ENCODE assay signal across 24 cellular contexts in genomic region chr2:43553341-43553855, GRCh38.
"Had no signal": no experiment of that assay in that cellular context is flagged by ENCODE, and none has a peak within 500 bp of the region (broad histone marks: within the 10 kb centered on the region; RNA-seq: fewer than 3 reads in every experiment).

No MANE protein-coding gene starts in this region.

- H3K27ac Mint-ChIP-seq: activated CD4-positive, alpha-beta T cell treated with anti-CD3 and anti-CD28 coated beads, Interleukin-2, amount 10 ng/mL, durations not matched to agents 7 days and 5 days; activated CD8-positive, alpha-beta T cell treated with anti-CD3 and anti-CD28 coated beads, Interleukin-2, amount 10 ng/mL, durations not matched to agents 7 days and 5 days; activated T-cell treated with anti-CD3 and anti-CD28 coated beads, Interleukin-2, amount 50 U/mL, for 24 hours; activated T-helper 2 cell treated with anti-CD3 and anti-CD28 coated beads, Interferon-gamma antibody, Interleukin-2, Interleukin-4, amounts not matched to agents 10 μg/mL and 5 μg/mL and 100 μg/mL, durations not matched to agents 14 hours and 24 hours and 36 hours; brain; endodermal cell; immature natural killer cell; mesothelial cell of epicardium had no signal

- H3K36me3 ChIP-seq: uterus had no signal

- DNase-seq: activated CD4-positive, alpha-beta T cell treated with anti-CD3 and anti-CD28 coated beads, Interleukin-2, amount 10 ng/mL, durations not matched to agents 7 days and 5 days; activated CD8-positive, alpha-beta T cell treated with anti-CD3 and anti-CD28 coated beads, Interleukin-2, amount 10 ng/mL, durations not matched to agents 7 days and 5 days; activated naive CD4-positive, alpha-beta T cell treated with Interleukin-2 at 50 U/mL for 16 hours; activated T-cell treated with anti-CD3 and anti-CD28 coated beads, Interleukin-2, amount 50 U/mL, for 24 hours; anterior cingulate cortex; central memory CD4-positive, alpha-beta T cell; dorsolateral prefrontal cortex; endodermal cell; foreskin keratinocyte; head of caudate nucleus; immature natural killer cell; lower lobe of right lung; nucleus accumbens; posterior cingulate gyrus; stimulated activated CD4-positive, alpha-beta T cell treated with anti-CD3 and anti-CD28 coated beads, Interleukin-2, amount 100 ng/mL, for 24 hours; stimulated activated naive CD8-positive, alpha-beta T cell treated with anti-CD3 and anti-CD28 coated beads, Interleukin-15, Interleukin-2, amounts not matched to agents 100 U/mL and 50 U/mL, for 24 hours; T-helper 1 cell; T1000; transverse colon; uterus had no signal

- H3K27me3 ChIP-seq: dorsolateral prefrontal cortex, foreskin keratinocyte, transverse colon, uterus had no signal

- H3K4me3 ChIP-seq: dorsolateral prefrontal cortex, lower lobe of right lung, transverse colon, uterus had no signal

- H3K9me3 ChIP-seq: lower lobe of right lung, transverse colon, uterus had no signal

- H3K27ac ChIP-seq: foreskin keratinocyte, lower lobe of right lung, transverse colon, uterus had no signal

- ATAC-seq: activated CD8-positive, alpha-beta T cell treated with anti-CD3 and anti-CD28 coated beads, Interleukin-2, amount 10 ng/mL, durations not matched to agents 7 days and 5 days; foreskin keratinocyte; lower lobe of right lung; stimulated activated naive CD8-positive, alpha-beta T cell treated with anti-CD3 and anti-CD28 coated beads, Interleukin-15, Interleukin-2, amounts not matched to agents 100 U/mL and 50 U/mL, for 24 hours had no signal

- H3K4me3 Mint-ChIP-seq: activated CD4-positive, alpha-beta T cell treated with anti-CD3 and anti-CD28 coated beads, Interleukin-2, amount 10 ng/mL, durations not matched to agents 7 days and 5 days; activated CD8-positive, alpha-beta T cell treated with anti-CD3 and anti-CD28 coated beads, Interleukin-2, amount 10 ng/mL, durations not matched to agents 7 days and 5 days; activated T-cell treated with anti-CD3 and anti-CD28 coated beads, Interleukin-2, amount 50 U/mL, for 24 hours; brain; endodermal cell; immature natural killer cell; mesothelial cell of epicardium; nephron had no signal

- H3K4me1 ChIP-seq: foreskin keratinocyte, lower lobe of right lung, transverse colon, uterus had no signal

- H3K27me3 Mint-ChIP-seq: activated CD4-positive, alpha-beta T cell treated with anti-CD3 and anti-CD28 coated beads, Interleukin-2, amount 10 ng/mL, durations not matched to agents 7 days and 5 days; activated T-cell treated with anti-CD3 and anti-CD28 coated beads, Interleukin-2, amount 50 U/mL, for 24 hours; brain had no signal

- H3K4me1 Mint-ChIP-seq: brain, immature natural killer cell, nephron had no signal

- H3K9me3 Mint-ChIP-seq: activated CD4-positive, alpha-beta T cell treated with anti-CD3 and anti-CD28 coated beads, Interleukin-2, amount 10 ng/mL, durations not matched to agents 7 days and 5 days; activated T-cell treated with anti-CD3 and anti-CD28 coated beads, Interleukin-2, amount 50 U/mL, for 24 hours; activated T-helper 2 cell treated with anti-CD3 and anti-CD28 coated beads, Interferon-gamma antibody, Interleukin-2, Interleukin-4, amounts not matched to agents 10 μg/mL and 5 μg/mL and 100 μg/mL, durations not matched to agents 14 hours and 24 hours and 36 hours; immature natural killer cell had no signal
